ENCODE assay signal across 3 cellular contexts in the genomic region with DNA sequence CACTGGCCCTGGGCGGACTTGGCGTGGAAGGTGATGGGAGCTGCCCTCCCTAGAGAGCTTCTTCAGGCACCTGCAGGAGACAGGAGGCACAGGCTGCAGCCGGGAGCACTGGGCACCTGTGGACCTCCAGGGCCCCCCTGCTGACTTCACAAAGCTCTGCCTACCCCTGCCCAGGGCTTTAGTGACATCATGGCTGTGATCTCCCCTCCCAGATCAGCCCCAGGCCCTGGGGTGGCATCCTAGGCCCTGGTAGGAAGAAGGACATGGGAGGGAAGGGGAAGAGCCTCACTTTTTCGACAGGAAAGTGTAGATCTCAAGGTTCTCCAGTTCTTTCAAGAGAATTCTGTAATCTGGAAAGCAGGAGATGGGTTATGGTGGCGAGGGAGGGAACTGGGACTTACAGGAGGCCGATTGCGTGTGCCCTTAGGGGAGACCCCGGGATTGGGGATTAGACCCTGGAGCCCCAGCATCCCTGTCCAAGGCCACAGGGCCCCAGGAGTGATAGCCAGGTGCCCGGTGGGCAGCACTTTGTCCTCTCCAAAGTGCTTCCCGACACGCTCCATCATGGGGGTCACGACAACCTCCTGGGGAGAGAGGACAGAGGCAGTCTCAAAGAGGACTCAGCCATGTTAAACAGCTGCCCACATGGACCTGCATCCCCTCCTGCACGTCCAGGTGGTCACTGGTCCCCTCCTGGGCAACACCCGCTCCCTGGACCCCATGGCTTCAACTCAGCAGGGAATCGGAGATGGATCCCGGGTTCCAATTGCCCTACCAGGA. TPM values are rescaled to one million over a fixed set of nuclear protein-coding genes. Genes with fewer than 3 reads are reported as not detected.
"Had no signal": no experiment of that assay in that cellular context is flagged by ENCODE, and none has a peak within 500 bp of the region (broad histone marks: within the 10 kb centered on the region; RNA-seq: fewer than 3 reads in every experiment).

No MANE protein-coding gene starts in this region.

RNA-seq across cellular contexts. Expression of a gene that starts 37.5 kb away (rescaled TPM):
- total RNA-seq: HFFc6, HT1080 had no signal
- polyA plus RNA-seq: IMR-90 had no signal
